In the genomic region with DNA sequence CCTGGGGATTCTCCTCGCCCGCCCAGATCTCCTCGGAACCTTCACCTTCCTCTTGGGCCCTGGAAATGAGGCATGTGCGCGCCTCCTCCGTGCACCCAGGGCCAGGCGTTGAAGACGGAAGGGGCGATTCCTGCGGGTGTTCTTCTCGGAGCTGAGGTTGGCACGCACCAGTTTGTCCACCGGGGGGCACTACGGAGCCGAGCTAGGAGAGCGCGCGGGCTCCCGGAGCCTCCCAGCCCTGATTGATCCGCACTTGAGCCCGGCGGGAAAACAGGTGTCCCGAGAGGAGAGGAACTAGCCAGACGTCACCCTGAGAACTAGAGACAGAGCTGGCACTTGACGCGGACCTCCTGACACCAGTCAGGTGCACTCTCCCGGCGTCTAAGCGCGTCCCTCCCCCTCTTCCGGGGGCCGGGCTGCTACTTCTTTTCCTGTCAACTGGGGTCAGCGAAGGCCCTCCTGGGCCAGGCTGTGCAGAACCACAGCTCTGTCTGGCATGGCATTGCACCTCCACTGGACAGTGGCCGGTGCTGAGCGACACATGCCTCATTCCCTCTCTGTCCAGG, we compare ENCODE assay signal across 8 cellular contexts. TPM values are rescaled to one million over a fixed set of nuclear protein-coding genes. Genes with fewer than 3 reads are reported as not detected.
DNase-seq lines count a peak whose midpoint lies in the region; ATAC-seq, FAIRE-seq and TF ChIP-seq lines count a peak whose summit lies in the region.

No MANE protein-coding gene starts in this region.

- H3K27ac Mint-ChIP-seq in activated CD4-positive, alpha-beta T cell treated with anti-CD3 and anti-CD28 coated beads for 36 hours = no peak overlapping the region

- peak overlapping the region; percentile 97 for H3K4me2 ChIP-seq in HepG2 (ENCODE audit: low read depth, low read length)

- no peaks in the 10 kb centered on the region for H4K20me1 ChIP-seq in HepG2 (ENCODE audit: insufficient read depth, low read length)

- H3K36me3 ChIP-seq in colonic mucosa = no peaks in the 10 kb centered on the region
- H3K36me3 ChIP-seq in HepG2 (replicated peaks in 1 of 2; ENCODE audit: control insufficient read depth in 1 of 2, insufficient read depth in 2 of 2, low read length in 2 of 2) = no peaks in the 10 kb centered on the region

- no TSS peak for BruUV-seq in HepG2 (replicated peaks; lab: Mats Ljungman, UMichigan)

- H3K4me1 ChIP-seq in colonic mucosa (no peaks in the 10 kb centered on the region), HepG2 (ENCODE audit: insufficient read depth, low read length) (peaks cover 55% of the 10 kb centered on the region)

- peak overlapping the region; percentile 70 for H3K4me3 Mint-ChIP-seq in activated CD4-positive, alpha-beta T cell treated with anti-CD3 and anti-CD28 coated beads for 36 hours

- peak overlapping the region; percentile 63 to 65 for H3K9ac ChIP-seq in colonic mucosa (ENCODE audit: low read depth in 2 of 2, low read length in 2 of 2)
- H3K9ac ChIP-seq in HepG2 (ENCODE audit: insufficient read depth, low read depth, low read length) = peak overlapping the region; percentile 55; the same call in 1 of the 2 replicates

- H3K4me3 ChIP-seq in GM12875 (ENCODE audit: low read depth, low read length) (peak overlapping the region; percentile 48), colonic mucosa (peak overlapping the region; percentile 37), HepG2 (replicated peaks in 1 of 3; ENCODE audit: insufficient read depth in 1 of 3, low read depth in 2 of 3, low read length in 3 of 3) (peak overlapping the region; percentile 2 to 70 (median 12); a peak in 4 of 6 replicates)

- H3K79me2 ChIP-seq in HepG2 (ENCODE audit: insufficient read depth, low read length) = no peaks in the 10 kb centered on the region

- in situ Hi-C loops in HepG2 (cut with HindIII; ENCODE audit: extremely low pct_ligation_motif_present, low pct_unique_long_range_greater_than_20kb) = loop anchor here (5.0 kb wide), 2 partner anchors 33 to 158 kb away; no protein-coding TSS in a partner anchor

- CTCF ChIA-PET in activated CD4-positive, alpha-beta T cell treated with anti-CD3 and anti-CD28 coated beads for 36 hours (lab: Charles Lee) = interaction anchor here (0.6 to 4.2 kb wide), 24 partner anchors 14 to 1808 kb away, joined by 3 to 35 read pairs (median 4); a partner anchor contains a TSS
- CTCF ChIA-PET in HepG2 (lab: Yijun Ruan, JAX; ENCODE audit: low intra/inter-chr PET ratio, low total read pairs) = interaction anchor here (1.1 to 5.4 kb wide), 4 partner anchors 23 to 170 kb away, joined by 3 to 95 read pairs (median 12); no protein-coding TSS in a partner anchor

- ATAC-seq in HG03108 (IDR thresholded peaks at IDR 0.05; ENCODE audit: unreplicated experiment) = peak; percentile 81
- ATAC-seq in activated CD4-positive, alpha-beta T cell treated with anti-CD3 and anti-CD28 coated beads for 36 hours = peak; percentile 98
- ATAC-seq in HepG2 = peak; percentile 94
- no peak for ATAC-seq in GM18873 (IDR thresholded peaks at IDR 0.05; ENCODE audit: low FRiP score, unreplicated experiment)

- no peak for TF ChIP-seq POLR2A in HepG2 (IDR thresholded peaks at IDR 0.05; ENCODE audit: insufficient read depth in 1 of 2, low read depth in 2 of 2, low read length in 2 of 2)

- under 1% methylated on average over 11 of the region's 35 CpGs for WGBS in HepG2 (ENCODE audit: low lambda C conversion rate)

- H3K36me3 Mint-ChIP-seq in activated CD4-positive, alpha-beta T cell treated with anti-CD3 and anti-CD28 coated beads for 36 hours (ENCODE audit: low read depth) = no peaks in the 10 kb centered on the region

- POLR2A ChIA-PET in activated CD4-positive, alpha-beta T cell treated with anti-CD3 and anti-CD28 coated beads for 36 hours (lab: Charles Lee) = interaction anchor here (0.6 to 0.9 kb wide), 2 partner anchors 14 to 98 kb away, joined by 3 to 4 read pairs; a partner anchor contains a TSS
- POLR2A ChIA-PET in HepG2 (lab: Yijun Ruan, JAX) = interaction anchor here (0.6 to 1.3 kb wide), 6 partner anchors 11 to 154 kb away, joined by 3 to 7 read pairs (median 4); a partner anchor contains a TSS

- peak; percentile 47 for FAIRE-seq in HepG2 (lab: Jason Lieb, UNC)

- peak; percentile 95 for TF ChIP-seq RAD21 in HepG2 (CRISPR knock-in tag; IDR thresholded peaks at IDR 0.05)

- H3K27me3 ChIP-seq in colonic mucosa (no peaks in the 10 kb centered on the region), HepG2 (ENCODE audit: control insufficient read depth in 1 of 2, insufficient read depth in 2 of 2, low read length in 2 of 2) (peaks cover 2 to 10% of the 10 kb centered on the region in 2 experiments; a peak in 4 of 5 replicates)

- TF ChIP-seq EP300 in HepG2 (IDR thresholded peaks at IDR 0.05; ENCODE audit: low read depth in 2 of 2, low read length in 2 of 2) (no peak), HepG2 (CRISPR knock-in tag; IDR thresholded peaks at IDR 0.05; ENCODE audit: borderline replicate concordance) (no peak)

- H3K4me1 Mint-ChIP-seq in activated CD4-positive, alpha-beta T cell treated with anti-CD3 and anti-CD28 coated beads for 36 hours = peaks cover 4% of the 10 kb centered on the region

- H3K27ac ChIP-seq in colonic mucosa (no peak overlapping the region), HepG2 (ENCODE audit: extremely low read length, insufficient read depth, low read length) (no peak overlapping the region)

- H3K27me3 Mint-ChIP-seq in activated CD4-positive, alpha-beta T cell treated with anti-CD3 and anti-CD28 coated beads for 36 hours = no peaks in the 10 kb centered on the region

- intact Hi-C loops in activated CD4-positive, alpha-beta T cell treated with anti-CD3 and anti-CD28 coated beads for 36 hours (cut with DNase I, micrococcal nuclease) = loop anchor here (1.0 to 10.0 kb wide), 4 partner anchors 28 to 394 kb away; no protein-coding TSS in a partner anchor
- intact Hi-C loops in colonic mucosa (cut with DNase I) = loop anchor here (2.0 to 10.0 kb wide), 2 partner anchors 28 to 150 kb away; no protein-coding TSS in a partner anchor
- intact Hi-C loops in HepG2 (cut with micrococcal nuclease; ENCODE audit: unreplicated experiment) = loop anchor here (1.0 kb wide), 2 partner anchors 28 to 155 kb away; no protein-coding TSS in a partner anchor

- DNase-seq in NCI-H446 treated with DMSO at 0.1 percent for 48 hours (lab: John Stamatoyannopoulos, UW) (peak; percentile 72), colonic mucosa (peak; percentile 95), HepG2 (ENCODE audit: low spot score) (peak; percentile 57)
- peak; percentile 91 for DNase-seq in activated CD4-positive, alpha-beta T cell treated with anti-CD3 and anti-CD28 coated beads for 36 hours
- DNase-seq in stimulated activated CD4-positive, alpha-beta T cell treated with anti-CD3 and anti-CD28 coated beads, Interleukin-2, amount 100 ng/mL, for 48 hours = peak; percentile 83 to 85

- H2AFZ ChIP-seq in HepG2 (ENCODE audit: low read length) = peak overlapping the region; percentile 91

- H3K9me3 ChIP-seq in colonic mucosa (no peaks in the 10 kb centered on the region), HepG2 (ENCODE audit: low read length) (no peaks in the 10 kb centered on the region)

- H3K9me3 Mint-ChIP-seq in activated CD4-positive, alpha-beta T cell treated with anti-CD3 and anti-CD28 coated beads for 36 hours (ENCODE audit: low read depth) = no peaks in the 10 kb centered on the region

- TF ChIP-seq CTCF in GM12875 (IDR thresholded peaks at IDR 0.05; ENCODE audit: borderline replicate concordance, insufficient read depth, low read depth, low read length) (peak; percentile 87), colonic mucosa (IDR thresholded peaks at IDR 0.05) (peak; percentile 85), HepG2 (CRISPR knock-in tag; IDR thresholded peaks at IDR 0.05) (peak; percentile 96)

RNA-seq across cellular contexts. Expression of a gene that starts 18.3 kb away (rescaled TPM):
- total RNA-seq in activated CD4-positive, alpha-beta T cell treated with anti-CD3 and anti-CD28 coated beads for 36 hours = under 1 TPM in 1 of 2 experiments, not detected in 1; 0.14 TPM
- total RNA-seq in colonic mucosa (100 to 1,000 TPM; 203 to 212 TPM), HepG2 (2016; rRNA removed; fragmentation: Illumina TruSeq; extraction: Trizol) (3.0 and 4.8 TPM in 2 replicates)
- 9.1 and 12.6 TPM in 2 replicates for total RNA-seq in HepG2 (2016; cell fraction: cytosol; rRNA removed; fragmentation: Illumina TruSeq; extraction: Trizol; ENCODE audit: low read depth)
- total RNA-seq in HepG2 (2016; cell fraction: insoluble cytoplasmic fraction; rRNA removed; fragmentation: Illumina TruSeq; extraction: Trizol) = 2.2 and 4.5 TPM in 2 replicates
- total RNA-seq in HepG2 (2016; cell fraction: membrane; rRNA removed; fragmentation: Illumina TruSeq; extraction: Trizol) = 12.8 and 17.7 TPM in 2 replicates
- total RNA-seq in HepG2 (2016; cell fraction: nucleus; rRNA removed; fragmentation: Illumina TruSeq; extraction: Trizol) = 4.1 and 4.4 TPM in 2 replicates
- polyA plus RNA-seq in HepG2 (2011; rRNA removed) = 126 and 165 TPM in 2 replicates
- 143 and 167 TPM in 2 replicates for polyA plus RNA-seq in HepG2 (2011; cell fraction: cytosol; rRNA removed)
- polyA plus RNA-seq in HepG2 (2011; cell fraction: nucleus; rRNA removed) = 209 and 229 TPM in 2 replicates
- 90.5 and 102 TPM in 2 replicates for polyA plus RNA-seq in HepG2 (2012)
- 28.9 and 29.6 TPM in 2 replicates for polyA plus RNA-seq in HepG2 (2016; cell fraction: cytosol; fragmentation: Illumina TruSeq; extraction: Trizol; ENCODE audit: low read depth)
- 6.0 and 7.0 TPM in 2 replicates for polyA plus RNA-seq in HepG2 (2016; cell fraction: insoluble cytoplasmic fraction; fragmentation: Illumina TruSeq; extraction: Trizol; ENCODE audit: low read depth)
- polyA plus RNA-seq in HepG2 (2016; cell fraction: membrane; fragmentation: Illumina TruSeq; extraction: Trizol; ENCODE audit: low read depth) = 31.1 and 34.7 TPM in 2 replicates
- 13.8 and 14.5 TPM in 2 replicates for polyA plus RNA-seq in HepG2 (2016; cell fraction: nucleus; fragmentation: Illumina TruSeq; extraction: Trizol; ENCODE audit: insufficient read depth, low read depth)
- 18.6 and 182 TPM in 2 replicates for polyA minus RNA-seq in HepG2 (2011; rRNA and poly(A)+ RNA removed; ENCODE audit: low replicate concordance)
- polyA minus RNA-seq in HepG2 (2011; cell fraction: cytosol; rRNA and poly(A)+ RNA removed) = 50.9 and 52.1 TPM in 2 replicates
- 32.4 and 36.7 TPM in 2 replicates for polyA minus RNA-seq in HepG2 (2011; cell fraction: nucleus; rRNA and poly(A)+ RNA removed)

RNA-seq across cellular contexts. Expression of a gene that starts 21.8 kb away (rescaled TPM):
- not detected for total RNA-seq in activated CD4-positive, alpha-beta T cell treated with anti-CD3 and anti-CD28 coated beads for 36 hours
- 1 to 10 TPM; 2.8 to 4.7 TPM for total RNA-seq in colonic mucosa
- total RNA-seq in HepG2 (2016; rRNA removed; fragmentation: Illumina TruSeq; extraction: Trizol) = 0.24 and 0.46 TPM in 2 replicates
- not detected in 2 replicates for total RNA-seq in HepG2 (2016; cell fraction: cytosol; rRNA removed; fragmentation: Illumina TruSeq; extraction: Trizol; ENCODE audit: low read depth)
- total RNA-seq in HepG2 (2016; cell fraction: insoluble cytoplasmic fraction; rRNA removed; fragmentation: Illumina TruSeq; extraction: Trizol) = 0.17 TPM in 1 of 2 replicates, not detected in the other
- total RNA-seq in HepG2 (2016; cell fraction: membrane; rRNA removed; fragmentation: Illumina TruSeq; extraction: Trizol) = 0.40 TPM in 1 of 2 replicates, not detected in the other
- total RNA-seq in HepG2 (2016; cell fraction: nucleus; rRNA removed; fragmentation: Illumina TruSeq; extraction: Trizol) = not detected in 2 replicates
- polyA plus RNA-seq in HepG2 (2011; rRNA removed) = 0.21 and 0.37 TPM in 2 replicates
- 0.28 and 0.64 TPM in 2 replicates for polyA plus RNA-seq in HepG2 (2011; cell fraction: cytosol; rRNA removed)
- polyA plus RNA-seq in HepG2 (2011; cell fraction: nucleus; rRNA removed) = 0.38 TPM in 1 of 2 replicates, not detected in the other
- 0.45 TPM in 1 of 2 replicates, not detected in the other for polyA plus RNA-seq in HepG2 (2012)
- polyA plus RNA-seq in HepG2 (2016; cell fraction: cytosol; fragmentation: Illumina TruSeq; extraction: Trizol; ENCODE audit: low read depth) = not detected in 2 replicates
- not detected in 2 replicates for polyA plus RNA-seq in HepG2 (2016; cell fraction: insoluble cytoplasmic fraction; fragmentation: Illumina TruSeq; extraction: Trizol; ENCODE audit: low read depth)
- polyA plus RNA-seq in HepG2 (2016; cell fraction: membrane; fragmentation: Illumina TruSeq; extraction: Trizol; ENCODE audit: low read depth) = 0.43 TPM in 1 of 2 replicates, not detected in the other
- not detected in 2 replicates for polyA plus RNA-seq in HepG2 (2016; cell fraction: nucleus; fragmentation: Illumina TruSeq; extraction: Trizol; ENCODE audit: insufficient read depth, low read depth)
- polyA minus RNA-seq in HepG2 (2011; rRNA and poly(A)+ RNA removed; ENCODE audit: low replicate concordance) = 0.82 and 10.2 TPM in 2 replicates
- polyA minus RNA-seq in HepG2 (2011; cell fraction: cytosol; rRNA and poly(A)+ RNA removed) = not detected in 2 replicates
- polyA minus RNA-seq in HepG2 (2011; cell fraction: nucleus; rRNA and poly(A)+ RNA removed) = not detected in 2 replicates

Comparison
In these comparisons a context has a peak if more than half of its experiments do, and no peak if none do; other contexts are left out.
1. RNA of a gene that starts 18.3 kb away (total RNA-seq): 203 to 212 TPM in colonic mucosa; 2.2 to 17.7 TPM in HepG2 and 0.14 TPM in activated CD4-positive, alpha-beta T cell treated with anti-CD3 and anti-CD28 coated beads for 36 hours; every median in the first group is over 10 times any median in the second.
2. Peak in every context shown above with its lines, with median percentiles within 50 percentile points of each other: H3K4me3 ChIP-seq, CTCF ChIP-seq and DNase-seq.